Comparison of ENCODE assay signal across 8 cellular contexts in the genomic region with DNA sequence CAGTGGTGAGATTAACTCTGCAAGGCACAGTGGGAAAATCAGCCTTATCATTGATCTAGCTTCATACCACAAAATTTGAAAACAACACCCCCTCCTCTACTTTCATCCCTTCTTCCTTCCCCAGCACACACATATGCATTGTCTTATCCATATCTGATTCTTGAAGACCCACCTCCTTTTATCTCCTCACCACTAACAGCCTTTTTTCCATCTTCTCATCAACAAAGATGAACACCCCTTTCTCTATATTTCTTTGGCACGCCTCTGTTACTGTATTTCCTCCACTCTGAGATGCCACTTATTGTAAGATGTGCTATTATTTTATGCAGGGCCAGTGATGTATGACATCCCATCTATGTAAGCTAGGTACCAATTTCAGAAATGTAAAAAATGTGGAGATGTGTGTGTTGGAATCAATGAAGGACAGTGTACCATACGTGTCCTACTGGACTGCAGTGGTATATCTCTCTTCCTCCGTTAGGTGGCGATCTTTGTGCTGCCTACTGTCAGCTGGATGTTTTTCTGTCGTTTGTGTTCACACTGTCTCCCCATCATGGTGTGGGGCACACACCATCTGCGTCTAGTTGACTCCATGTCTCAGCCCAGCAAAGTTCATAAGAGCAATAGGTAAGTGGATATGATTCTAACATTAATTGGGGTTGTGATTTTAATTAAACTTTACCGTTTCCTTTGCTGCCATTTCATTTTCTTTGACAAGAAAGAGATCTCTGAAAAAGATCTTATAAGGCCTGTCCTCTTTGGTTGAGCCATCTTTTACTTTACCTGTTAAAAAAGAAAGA. TPM values are rescaled to one million over a fixed set of nuclear protein-coding genes. Genes with fewer than 3 reads are reported as not detected.
DNase-seq lines count a peak whose midpoint lies in the region; ATAC-seq and TF ChIP-seq lines count a peak whose summit lies in the region.

No MANE protein-coding gene starts in this region.

- H3K36me3 ChIP-seq in mammary epithelial cell (ENCODE audit: insufficient read depth, low read length) = no peaks in the 10 kb centered on the region

- H3K27ac ChIP-seq in mammary epithelial cell (ENCODE audit: insufficient read depth, low read depth, low read length) = no peak overlapping the region

- H3K4me3 ChIP-seq in mammary epithelial cell (replicated peaks in 1 of 3; ENCODE audit: insufficient read depth in 1 of 3, low read depth in 2 of 3, low read length in 3 of 3) = no peak overlapping the region

- H3K4me1 ChIP-seq in mammary epithelial cell (ENCODE audit: insufficient read depth, low read length) = no peaks in the 10 kb centered on the region

- peak; percentile 86 for ATAC-seq in HG02610 (IDR thresholded peaks at IDR 0.05; ENCODE audit: unreplicated experiment)

- intact Hi-C loops in mammary epithelial cell (cut with micrococcal nuclease) = loop anchor here (1.0 to 5.0 kb wide), 2 partner anchors 80 to 599 kb away; no protein-coding TSS in a partner anchor

- H3K9ac ChIP-seq in mammary epithelial cell (ENCODE audit: insufficient read depth, low read length) = no peak overlapping the region

- no peaks in the 10 kb centered on the region for H3K27me3 ChIP-seq in mammary epithelial cell (ENCODE audit: insufficient read depth, low read length)

- no TSS peak for BruUV-seq in mammary epithelial cell (replicated peaks; lab: Mats Ljungman, UMichigan)

- in situ Hi-C loops in mammary epithelial cell (cut with MboI; ENCODE audit: low sequenced_read_pairs in 2 of 2) = loop anchor here in 1 of 2 donors (10.0 kb wide), 1 partner anchor 76 kb away; the partner anchor contains the start of gene HAL

- TF ChIP-seq CTCF in mammary epithelial cell (conservative IDR thresholded peaks at IDR 0.05 in 1 of 2, IDR thresholded peaks at IDR 0.05 in 1 of 2; ENCODE audit: extremely low read depth in 1 of 2, insufficient read depth in 1 of 2, low read depth in 1 of 2, low read length in 2 of 2) = peak; percentile 92

- no peak overlapping the region for H3K4me2 ChIP-seq in mammary epithelial cell (ENCODE audit: insufficient read depth, low read depth, low read length)

- no peak overlapping the region for H2AFZ ChIP-seq in mammary epithelial cell (ENCODE audit: low read depth, low read length)

- no peaks in the 10 kb centered on the region for H4K20me1 ChIP-seq in mammary epithelial cell (ENCODE audit: insufficient read depth, low read length)

- peak; percentile 10 to 13 for DNase-seq in activated CD4-positive, alpha-beta T cell treated with anti-CD3 and anti-CD28 coated beads for 24 hours (ENCODE audit: low read depth in 2 of 2)
- DNase-seq in activated CD4-positive, alpha-beta T cell treated with anti-CD3 and anti-CD28 coated beads for 1 hour = no peak
- DNase-seq in NCI-H146 (lab: John Stamatoyannopoulos, UW) (peak; percentile 57), T-helper 2 cell (peak in 3 of 5 experiments; percentile 7 to 78 (median 28)), mammary epithelial cell (peak; percentile 57), kidney tubule cell (ENCODE audit: low spot score) (peak; percentile 60)
- DNase-seq in stimulated activated CD8-positive, alpha-beta memory T cell treated with anti-CD3 and anti-CD28 coated beads, Interleukin-15, amount 100 ng/mL, for 4 hours (ENCODE audit: low read depth in 2 of 2) = peak; percentile 1 to 25

- CTCF ChIA-PET in mammary epithelial cell (lab: Charles Lee; ENCODE audit: low non-redundant PET) = interaction anchor here (0.6 to 2.0 kb wide), 3 partner anchors 41 to 80 kb away, joined by 3 to 19 read pairs (median 4); no protein-coding TSS in a partner anchor

- H3K79me2 ChIP-seq in mammary epithelial cell (ENCODE audit: insufficient read depth, low read length) = no peaks in the 10 kb centered on the region

- 22% methylated on average over 7 of the region's 7 CpGs for WGBS in mammary epithelial cell (ENCODE audit: low coverage, missing lambda C conversion rate)

- H3K9me3 ChIP-seq in mammary epithelial cell (replicated peaks; ENCODE audit: insufficient read depth, low read length) = no peaks in the 10 kb centered on the region

- dilution Hi-C loops in mammary epithelial cell (cut with HindIII; ENCODE audit: low sequenced_read_pairs) = no loop called here

RNA-seq across cellular contexts. Expression of gene CCDC38, which starts 24.0 kb away (rescaled TPM):
- under 1 TPM in 1 of 2 donors, not detected in 1; 0.17 TPM for total RNA-seq in mammary epithelial cell
- polyA plus RNA-seq in mammary epithelial cell = not detected
- not detected for polyA minus RNA-seq in mammary epithelial cell

RNA-seq across cellular contexts. Expression of gene AMDHD1, which starts 24.7 kb away (rescaled TPM):
- under 1 TPM; 0.67 to 0.78 TPM for total RNA-seq in mammary epithelial cell
- polyA plus RNA-seq in mammary epithelial cell = 0.34 TPM
- not detected for polyA minus RNA-seq in mammary epithelial cell

RNA-seq across cellular contexts. Expression of gene SNRPF, which starts 59.6 kb away (rescaled TPM):
- 10 to 100 TPM in 1 of 2 donors, 1 to 10 TPM in 1; 5.5 to 33.7 TPM for total RNA-seq in mammary epithelial cell
- polyA plus RNA-seq in mammary epithelial cell = 32.5 TPM
- polyA minus RNA-seq in mammary epithelial cell = 28.7 TPM
